14 cellular contexts compared by ENCODE assay signal in the genomic region with DNA sequence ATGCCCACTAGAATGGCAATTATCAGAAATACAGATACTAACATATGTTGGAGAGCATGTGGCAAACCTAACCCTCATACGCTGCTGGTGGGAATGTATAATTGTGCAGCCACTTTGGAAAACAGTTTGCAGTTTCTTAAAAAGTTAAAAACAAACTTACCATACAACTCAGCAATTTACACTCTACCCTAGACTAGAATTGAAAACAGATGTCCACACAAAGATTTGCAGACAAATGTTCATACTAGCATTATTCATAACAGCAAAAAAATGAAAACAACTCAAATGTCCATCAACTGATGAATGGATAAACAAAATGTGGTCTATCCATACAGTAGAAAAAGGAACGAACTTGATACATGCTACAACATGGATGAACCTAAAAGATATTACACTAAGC.
A peak's percentile ranks its signal among the peaks of the same experiment; 100 is the strongest.
DNase-seq lines count a peak whose midpoint lies in the region; ATAC-seq, FAIRE-seq and TF ChIP-seq lines count a peak whose summit lies in the region.
"Had no signal": no experiment of that assay in that cellular context is flagged by ENCODE, and none has a peak within 500 bp of the region (broad histone marks: within the 10 kb centered on the region; RNA-seq: fewer than 3 reads in every experiment).

No MANE protein-coding gene starts in this region.

- CTCF ChIA-PET in HEK293 (lab: Yijun Ruan, JAX): interaction anchor here (0.6 kb wide), 1 partner anchor 65 kb away, joined by 3 read pairs; no protein-coding TSS in a partner anchor

- DNase-seq in GM12892 (ENCODE audit: insufficient read length): no peak
- peak; percentile 34 for DNase-seq in dedifferentiated amniotic fluid mesenchymal stem cell (ENCODE audit: extremely low spot score)
- DNase-seq in AML-193 (lab: John Stamatoyannopoulos, UW): no peak
- no peak for DNase-seq in foreskin keratinocyte
- DNase-seq: CD4-positive, CD25-positive, alpha-beta regulatory T cell; DMS53; GF-D8; GOT3; H9; HFFc6 had no signal

- no peak overlapping the region for H3K4me3 ChIP-seq in HEK293 (ENCODE audit: low read depth, low read length)
- H3K4me3 ChIP-seq: BLaER1 treated with 17β-estradiol and CSF1 and Interleukin-3, amounts not matched to agents 10 nM and 100 nM had no signal

- H3K27me3 ChIP-seq in foreskin keratinocyte: no peaks in the 10 kb centered on the region
- H3K27me3 ChIP-seq: BLaER1 treated with 17β-estradiol and CSF1 and Interleukin-3, amounts not matched to agents 10 nM and 100 nM had no signal

- peak; percentile 24 for FAIRE-seq in GM12892 (lab: Jason Lieb, UNC)
- FAIRE-seq: HTR-8/SVneo had no signal

- POLR2A ChIA-PET in HEK293 (lab: Yijun Ruan, JAX): no interaction called here

- TF ChIP-seq CTCF in HEK293 (tag by site-specific recombination; IDR thresholded peaks at IDR 0.05) (no peak), foreskin keratinocyte (conservative IDR thresholded peaks at IDR 0.05) (no peak)

- H3K36me3 ChIP-seq in HEK293 (ENCODE audit: control insufficient read depth in 2 of 2, insufficient read depth in 1 of 2, low read length in 2 of 2): no peaks in the 10 kb centered on the region
- H3K36me3 ChIP-seq: BLaER1 treated with 17β-estradiol and CSF1 and Interleukin-3, amounts not matched to agents 10 nM and 100 nM had no signal

- ATAC-seq in HG03460 (IDR thresholded peaks at IDR 0.05; ENCODE audit: unreplicated experiment) (no peak), foreskin keratinocyte (no peak)

- H3K27ac ChIP-seq in HEK293 (ENCODE audit: extremely low read depth, low read depth, low read length) (no peak overlapping the region), foreskin keratinocyte (no peak overlapping the region)

- H3K9me3 ChIP-seq in HEK293 (ENCODE audit: control insufficient read depth, insufficient read depth, low read depth, low read length): no peaks in the 10 kb centered on the region

- no peaks in the 10 kb centered on the region for H3K4me1 ChIP-seq in HEK293 (ENCODE audit: control insufficient read depth, insufficient read depth, low read length)
- H3K4me1 ChIP-seq in foreskin keratinocyte: no peaks in the 10 kb centered on the region

- TF ChIP-seq POLR2A in GM12892 (IDR thresholded peaks at IDR 0.05; ENCODE audit: low read depth, low read length): no peak

TF ChIP-seq in HEK293, 187 proteins besides CTCF, POLR2A, EP300 and RAD21:
- no peak for TF ChIP-seq GLI4 (tag by site-specific recombination; IDR thresholded peaks at IDR 0.05)
- TF ChIP-seq, protein P1, sequence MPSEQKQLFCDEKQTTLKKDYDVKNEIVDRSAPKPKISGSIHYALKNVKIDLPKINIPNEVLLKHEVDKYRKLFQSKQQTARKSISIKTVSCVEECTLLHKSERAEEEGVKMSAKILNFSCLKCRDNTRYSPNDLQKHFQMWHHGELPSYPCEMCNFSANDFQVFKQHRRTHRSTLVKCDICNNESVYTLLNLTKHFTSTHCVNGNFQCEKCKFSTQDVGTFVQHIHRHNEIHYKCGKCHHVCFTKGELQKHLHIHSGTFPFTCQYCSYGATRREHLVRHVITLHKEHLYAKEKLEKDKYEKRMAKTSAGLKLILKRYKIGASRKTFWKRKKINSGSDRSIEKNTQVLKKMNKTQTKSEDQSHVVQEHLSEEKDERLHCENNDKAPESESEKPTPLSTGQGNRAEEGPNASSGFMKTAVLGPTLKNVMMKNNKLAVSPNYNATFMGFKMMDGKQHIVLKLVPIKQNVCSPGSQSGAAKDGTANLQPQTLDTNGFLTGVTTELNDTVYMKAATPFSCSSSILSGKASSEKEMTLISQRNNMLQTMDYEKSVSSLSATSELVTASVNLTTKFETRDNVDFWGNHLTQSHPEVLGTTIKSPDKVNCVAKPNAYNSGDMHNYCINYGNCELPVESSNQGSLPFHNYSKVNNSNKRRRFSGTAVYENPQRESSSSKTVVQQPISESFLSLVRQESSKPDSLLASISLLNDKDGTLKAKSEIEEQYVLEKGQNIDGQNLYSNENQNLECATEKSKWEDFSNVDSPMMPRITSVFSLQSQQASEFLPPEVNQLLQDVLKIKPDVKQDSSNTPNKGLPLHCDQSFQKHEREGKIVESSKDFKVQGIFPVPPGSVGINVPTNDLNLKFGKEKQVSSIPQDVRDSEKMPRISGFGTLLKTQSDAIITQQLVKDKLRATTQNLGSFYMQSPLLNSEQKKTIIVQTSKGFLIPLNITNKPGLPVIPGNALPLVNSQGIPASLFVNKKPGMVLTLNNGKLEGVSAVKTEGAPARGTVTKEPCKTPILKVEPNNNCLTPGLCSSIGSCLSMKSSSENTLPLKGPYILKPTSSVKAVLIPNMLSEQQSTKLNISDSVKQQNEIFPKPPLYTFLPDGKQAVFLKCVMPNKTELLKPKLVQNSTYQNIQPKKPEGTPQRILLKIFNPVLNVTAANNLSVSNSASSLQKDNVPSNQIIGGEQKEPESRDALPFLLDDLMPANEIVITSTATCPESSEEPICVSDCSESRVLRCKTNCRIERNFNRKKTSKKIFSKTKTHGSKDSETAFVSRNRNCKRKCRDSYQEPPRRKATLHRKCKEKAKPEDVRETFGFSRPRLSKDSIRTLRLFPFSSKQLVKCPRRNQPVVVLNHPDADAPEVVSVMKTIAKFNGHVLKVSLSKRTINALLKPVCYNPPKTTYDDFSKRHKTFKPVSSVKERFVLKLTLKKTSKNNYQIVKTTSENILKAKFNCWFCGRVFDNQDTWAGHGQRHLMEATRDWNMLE (tag by site-specific recombination; conservative IDR thresholded peaks at IDR 0.05; ENCODE audit: low read depth): no peak
- peak; percentile 78 for TF ChIP-seq ZNF10 (tag by site-specific recombination; IDR thresholded peaks at IDR 0.05)
- no peak for TF ChIP-seq KLF7 (tag by site-specific recombination; IDR thresholded peaks at IDR 0.05; ENCODE audit: borderline replicate concordance)
- TF ChIP-seq, protein P2, sequence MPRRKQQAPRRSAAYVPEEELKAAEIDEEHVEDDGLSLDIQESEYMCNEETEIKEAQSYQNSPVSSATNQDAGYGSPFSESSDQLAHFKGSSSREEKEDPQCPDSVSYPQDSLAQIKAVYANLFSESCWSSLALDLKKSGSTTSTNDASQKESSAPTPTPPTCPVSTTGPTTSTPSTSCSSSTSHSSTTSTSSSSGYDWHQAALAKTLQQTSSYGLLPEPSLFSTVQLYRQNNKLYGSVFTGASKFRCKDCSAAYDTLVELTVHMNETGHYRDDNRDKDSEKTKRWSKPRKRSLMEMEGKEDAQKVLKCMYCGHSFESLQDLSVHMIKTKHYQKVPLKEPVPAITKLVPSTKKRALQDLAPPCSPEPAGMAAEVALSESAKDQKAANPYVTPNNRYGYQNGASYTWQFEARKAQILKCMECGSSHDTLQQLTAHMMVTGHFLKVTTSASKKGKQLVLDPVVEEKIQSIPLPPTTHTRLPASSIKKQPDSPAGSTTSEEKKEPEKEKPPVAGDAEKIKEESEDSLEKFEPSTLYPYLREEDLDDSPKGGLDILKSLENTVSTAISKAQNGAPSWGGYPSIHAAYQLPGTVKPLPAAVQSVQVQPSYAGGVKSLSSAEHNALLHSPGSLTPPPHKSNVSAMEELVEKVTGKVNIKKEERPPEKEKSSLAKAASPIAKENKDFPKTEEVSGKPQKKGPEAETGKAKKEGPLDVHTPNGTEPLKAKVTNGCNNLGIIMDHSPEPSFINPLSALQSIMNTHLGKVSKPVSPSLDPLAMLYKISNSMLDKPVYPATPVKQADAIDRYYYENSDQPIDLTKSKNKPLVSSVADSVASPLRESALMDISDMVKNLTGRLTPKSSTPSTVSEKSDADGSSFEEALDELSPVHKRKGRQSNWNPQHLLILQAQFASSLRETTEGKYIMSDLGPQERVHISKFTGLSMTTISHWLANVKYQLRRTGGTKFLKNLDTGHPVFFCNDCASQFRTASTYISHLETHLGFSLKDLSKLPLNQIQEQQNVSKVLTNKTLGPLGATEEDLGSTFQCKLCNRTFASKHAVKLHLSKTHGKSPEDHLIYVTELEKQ (tag by site-specific recombination; IDR thresholded peaks at IDR 0.05; ENCODE audit: borderline replicate concordance): no peak
- no peak for TF ChIP-seq ZNF48 (tag by site-specific recombination; IDR thresholded peaks at IDR 0.05)
- TF ChIP-seq ZNF792 (tag by site-specific recombination; IDR thresholded peaks at IDR 0.05): no peak
TF ChIP-seq in HEK293: peak in this region for 1.
